1 cellular context compared by ENCODE assay signal in the genomic region with DNA sequence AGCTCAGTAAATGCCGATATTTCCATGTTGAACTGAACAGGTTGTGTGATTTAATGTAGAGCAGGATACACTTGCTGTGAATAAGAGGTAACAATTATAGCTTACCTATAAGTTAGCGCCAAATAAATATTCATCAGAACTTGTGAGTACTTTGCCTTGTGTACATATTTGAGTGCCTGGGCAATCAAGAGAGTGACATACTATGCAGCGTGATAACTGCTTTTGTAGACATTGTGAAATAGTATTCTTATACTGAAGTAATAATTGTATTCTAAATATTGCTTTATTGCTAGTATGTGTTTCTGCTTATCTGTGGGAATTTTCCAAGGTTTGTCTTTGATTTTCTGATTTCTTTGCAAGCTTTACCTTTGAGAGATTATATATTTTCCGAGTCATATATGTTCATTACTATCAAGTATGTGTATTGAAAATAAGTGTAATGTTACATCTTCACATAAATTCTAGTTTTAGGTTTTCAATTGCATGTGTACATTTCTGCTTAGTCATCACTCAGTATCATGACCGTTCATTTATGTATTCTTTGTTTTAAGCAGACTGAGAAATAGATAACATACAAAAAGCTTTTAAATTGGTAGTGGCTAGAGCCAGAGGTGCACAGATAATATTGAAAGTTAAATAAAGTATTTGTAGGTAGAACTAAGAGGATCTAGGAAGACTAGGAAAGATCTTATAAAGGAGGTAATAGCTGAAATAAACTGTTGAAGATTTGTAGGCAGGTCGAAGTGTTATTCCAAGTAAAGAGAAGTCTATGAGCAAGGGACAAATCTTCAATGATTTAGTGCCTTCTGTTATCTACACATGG.
TF ChIP-seq lines count a peak whose summit lies in the region.

No MANE protein-coding gene starts in this region.

TF ChIP-seq in endothelial cell of umbilical vein, 7 proteins besides CTCF, POLR2A, EP300 and RAD21:
- no peak for TF ChIP-seq GATA2 (IDR thresholded peaks at IDR 0.05; ENCODE audit: insufficient read depth, insufficient read length, low read depth, low read length)
- no peak for TF ChIP-seq EZH2 (IDR thresholded peaks at IDR 0.05; ENCODE audit: borderline replicate concordance, low read depth, low read length, severe bottlenecking)
- no peak for TF ChIP-seq FOS (IDR thresholded peaks at IDR 0.05; ENCODE audit: borderline replicate concordance, insufficient read depth, low read length)
- TF ChIP-seq, protein P1, sequence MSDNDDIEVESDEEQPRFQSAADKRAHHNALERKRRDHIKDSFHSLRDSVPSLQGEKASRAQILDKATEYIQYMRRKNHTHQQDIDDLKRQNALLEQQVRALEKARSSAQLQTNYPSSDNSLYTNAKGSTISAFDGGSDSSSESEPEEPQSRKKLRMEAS (IDR thresholded peaks at IDR 0.05; ENCODE audit: insufficient read depth, insufficient read length): no peak
- no peak for TF ChIP-seq POLR2AphosphoS5 (IDR thresholded peaks at IDR 0.05; ENCODE audit: insufficient read depth, low read depth, low read length)
- TF ChIP-seq MYC (IDR thresholded peaks at IDR 0.05; ENCODE audit: low read depth, low read length): no peak
- TF ChIP-seq JUN (IDR thresholded peaks at IDR 0.05; ENCODE audit: borderline replicate concordance, insufficient read depth, insufficient read length, low read depth): no peak
TF ChIP-seq in endothelial cell of umbilical vein: peak in this region for 0.
